In the genomic region with DNA sequence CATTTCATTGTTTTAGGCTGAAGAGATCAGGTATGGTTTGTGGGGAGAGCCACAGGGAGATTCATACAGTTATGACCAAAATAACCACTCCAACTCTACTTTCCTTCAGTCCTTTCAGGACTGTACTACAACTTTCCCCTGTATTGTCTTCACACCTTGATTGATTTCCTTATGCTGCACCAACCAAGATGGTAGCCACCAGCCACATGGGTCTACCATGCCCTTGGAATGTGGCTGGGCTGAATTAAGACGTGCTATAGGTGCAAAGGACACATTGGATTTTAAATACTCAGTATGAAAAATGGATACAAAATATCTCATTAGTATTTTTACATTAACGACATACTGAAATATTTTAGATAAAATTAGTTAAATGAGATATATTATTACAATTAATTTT, we compare ENCODE assay signal across 16 cellular contexts.
"Had no signal": no experiment of that assay in that cellular context is flagged by ENCODE, and none has a peak within 500 bp of the region (broad histone marks: within the 10 kb centered on the region; RNA-seq: fewer than 3 reads in every experiment).

No MANE protein-coding gene starts in this region.

- H3K4me3 Mint-ChIP-seq: activated naive CD8-positive, alpha-beta T cell treated with anti-CD3 and anti-CD28 coated beads, Interleukin-2, amount 10 ng/mL, durations not matched to agents 7 days and 5 days; neural crest cell had no signal

- H3K27ac ChIP-seq: epithelial cell of prostate, left lung, testis had no signal

- H3K4me3 ChIP-seq: body of pancreas, left lung, testis, upper lobe of left lung had no signal

- H3K9me3 Mint-ChIP-seq: activated naive CD8-positive, alpha-beta T cell treated with anti-CD3 and anti-CD28 coated beads, Interleukin-2, amount 10 ng/mL, durations not matched to agents 7 days and 5 days; neural crest cell had no signal

- H3K4me1 ChIP-seq: testis had no signal

- H3K27me3 ChIP-seq: body of pancreas, left lung, testis, upper lobe of left lung had no signal

- H3K27ac Mint-ChIP-seq: activated naive CD8-positive, alpha-beta T cell treated with anti-CD3 and anti-CD28 coated beads, Interleukin-2, amount 10 ng/mL, durations not matched to agents 7 days and 5 days had no signal

- DNase-seq: activated CD4-positive, CD25-positive, alpha-beta regulatory T cell treated with anti-CD3 and anti-CD28 coated beads, Interleukin-2, amount 50 U/mL, for 72 hours; activated gamma-delta T cell; activated naive CD8-positive, alpha-beta T cell treated with anti-CD3 and anti-CD28 coated beads, Interleukin-2, amount 10 ng/mL, durations not matched to agents 7 days and 5 days; body of pancreas; foreskin fibroblast; hypothalamus; islet precursor cell; left lung; mammary epithelial cell; stimulated activated CD4-positive, alpha-beta T cell treated with anti-CD3 and anti-CD28 coated beads, Interleukin-2, amount 100 ng/mL, for 24 hours; T1000; testis; upper lobe of left lung had no signal

- H3K36me3 ChIP-seq: left lung, upper lobe of left lung had no signal

- H3K27me3 Mint-ChIP-seq: activated naive CD8-positive, alpha-beta T cell treated with anti-CD3 and anti-CD28 coated beads, Interleukin-2, amount 10 ng/mL, durations not matched to agents 7 days and 5 days; progenitor cell of endocrine pancreas had no signal

- H3K9me3 ChIP-seq: body of pancreas, left lung, testis, upper lobe of left lung had no signal
